Comparison of ENCODE assay signal across 17 cellular contexts in the genomic region with DNA sequence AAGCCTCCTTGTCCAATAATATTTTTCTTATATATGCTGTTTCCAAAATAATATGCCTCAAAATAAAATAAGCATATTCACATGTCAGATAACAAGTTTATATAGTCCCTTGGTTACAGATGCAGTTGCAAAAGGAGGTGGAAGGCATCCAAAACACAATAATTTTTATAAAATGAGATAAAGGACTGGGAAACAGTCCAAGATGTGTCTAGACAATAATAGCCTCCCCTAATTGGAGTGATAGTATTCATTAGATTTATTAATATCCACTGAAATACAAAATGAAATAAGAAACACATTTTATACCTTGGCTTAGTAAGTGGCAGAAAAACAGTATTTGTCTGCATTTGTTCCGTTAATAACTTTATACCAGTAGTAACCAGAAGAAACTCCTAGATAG. TPM values are rescaled to one million over a fixed set of nuclear protein-coding genes. Genes with fewer than 3 reads are reported as not detected.
A peak's percentile ranks its signal among the peaks of the same experiment; 100 is the strongest.
DNase-seq lines count a peak whose midpoint lies in the region; ATAC-seq and TF ChIP-seq lines count a peak whose summit lies in the region.
"Had no signal": no experiment of that assay in that cellular context is flagged by ENCODE, and none has a peak within 500 bp of the region (broad histone marks: within the 10 kb centered on the region; RNA-seq: fewer than 3 reads in every experiment).

No MANE protein-coding gene starts in this region.

- DNase-seq in NCI-H1105 treated with DMSO at 0.1 percent for 48 hours (lab: John Stamatoyannopoulos, UW) (peak; percentile 72), ascending aorta (ENCODE audit: low spot score in 2 of 2) (no peak), heart right ventricle (no peak), psoas muscle (no peak), GM23338 (ENCODE audit: low spot score) (no peak), hepatocyte (ENCODE audit: low spot score) (no peak)
- DNase-seq in activated T-cell treated with anti-CD3 and anti-CD28 coated beads, Interleukin-2, amount 50 U/mL, for 24 hours = no peak
- DNase-seq: ACHN; Calu3; CD4-positive, alpha-beta T cell; GM23248; NCI-H1436; NCI-H2029 treated with DMSO at 0.1 percent for 48 hours; NCI-H510A treated with DMSO at 0.1 percent for 48 hours had no signal

- H3K36me3 Mint-ChIP-seq in GM23338 (ENCODE audit: low read depth) = no peaks in the 10 kb centered on the region
- peaks cover 37% of the 10 kb centered on the region for H3K36me3 Mint-ChIP-seq in activated T-cell treated with anti-CD3 and anti-CD28 coated beads, Interleukin-2, amount 50 U/mL, for 24 hours (ENCODE audit: low read depth)

- no peak overlapping the region for H3K4me2 ChIP-seq in GM23338
- H3K4me2 ChIP-seq in hepatocyte = no peak overlapping the region

- peak overlapping the region; percentile 27 to 59 for H3K27ac ChIP-seq in ascending aorta
- peak overlapping the region in 8 of 10 donors; percentile 27 to 81 (median 68) for H3K27ac ChIP-seq in heart right ventricle
- H3K27ac ChIP-seq in psoas muscle = peak overlapping the region; percentile 74
- no peak overlapping the region for H3K27ac ChIP-seq in GM23338 (ENCODE audit: low read depth)
- no peak overlapping the region for H3K27ac ChIP-seq in hepatocyte
- H3K27ac ChIP-seq: GM23248 had no signal

- no peaks in the 10 kb centered on the region for H3K27me3 ChIP-seq in ascending aorta
- H3K27me3 ChIP-seq in heart right ventricle = no peaks in the 10 kb centered on the region
- H3K27me3 ChIP-seq in psoas muscle (ENCODE audit: insufficient read depth in 3 of 3, low read length in 2 of 3) = no peaks in the 10 kb centered on the region
- no peaks in the 10 kb centered on the region for H3K27me3 ChIP-seq in GM23338 (ENCODE audit: insufficient read depth)
- no peaks in the 10 kb centered on the region for H3K27me3 ChIP-seq in hepatocyte

- H3K9me3 Mint-ChIP-seq in GM23338 = no peaks in the 10 kb centered on the region
- no peaks in the 10 kb centered on the region for H3K9me3 Mint-ChIP-seq in activated T-cell treated with anti-CD3 and anti-CD28 coated beads, Interleukin-2, amount 50 U/mL, for 24 hours
- H3K9me3 Mint-ChIP-seq: CD4-positive, alpha-beta T cell; IgD-negative memory B cell had no signal

- H3K4me1 ChIP-seq in ascending aorta (peaks cover 0 to 29% of the 10 kb centered on the region in 2 donors), heart right ventricle (peaks cover 0 to 41% (median 25%) of the 10 kb centered on the region in 9 donors), psoas muscle (peaks cover 28% of the 10 kb centered on the region), GM23338 (ENCODE audit: insufficient read depth) (no peaks in the 10 kb centered on the region), hepatocyte (ENCODE audit: insufficient read depth) (peaks cover 4% of the 10 kb centered on the region)

- H4K20me1 ChIP-seq in GM23338 (replicated peaks; ENCODE audit: insufficient read depth) (no peaks in the 10 kb centered on the region), hepatocyte (ENCODE audit: insufficient read depth, poor library complexity, severe bottlenecking) (no peaks in the 10 kb centered on the region)

- H3K9me2 ChIP-seq in GM23338 (ENCODE audit: insufficient read depth) (no peaks in the 10 kb centered on the region), hepatocyte (replicated peaks; ENCODE audit: insufficient read depth) (no peaks in the 10 kb centered on the region)

- H2AFZ ChIP-seq in GM23338 (no peak overlapping the region), hepatocyte (no peak overlapping the region)
- H2AFZ ChIP-seq: GM23248 had no signal

- peaks cover 11 to 26% of the 10 kb centered on the region in 2 donors for H3K36me3 ChIP-seq in ascending aorta
- peaks cover 0 to 66% (median 10%) of the 10 kb centered on the region in 9 donors for H3K36me3 ChIP-seq in heart right ventricle
- H3K36me3 ChIP-seq in psoas muscle (ENCODE audit: insufficient read depth in 1 of 2, low read depth in 1 of 2) = peaks cover 0 to 26% of the 10 kb centered on the region in 2 donors
- H3K36me3 ChIP-seq in GM23338 (ENCODE audit: insufficient read depth) = no peaks in the 10 kb centered on the region
- no peaks in the 10 kb centered on the region for H3K36me3 ChIP-seq in hepatocyte (replicated peaks; ENCODE audit: insufficient read depth, low read depth)

- no peak overlapping the region for H3K4me3 ChIP-seq in ascending aorta
- no peak overlapping the region for H3K4me3 ChIP-seq in heart right ventricle
- peak overlapping the region; percentile 41 for H3K4me3 ChIP-seq in psoas muscle
- no peak overlapping the region for H3K4me3 ChIP-seq in GM23338
- H3K4me3 ChIP-seq in hepatocyte = no peak overlapping the region
- H3K4me3 ChIP-seq: GM12878, GM23248 had no signal

- intact Hi-C loops in ascending aorta (cut with DNase I) = no loop called here
- intact Hi-C loops in heart right ventricle (cut with DNase I) = loop anchor here in 2 of 10 donors (5.0 to 10.0 kb wide), 2 partner anchors 48 to 114 kb away; a partner anchor contains a TSS
- intact Hi-C loops in psoas muscle (cut with DNase I) = no loop called here

- no peak overlapping the region for H3K4me3 Mint-ChIP-seq in GM23338
- no peak overlapping the region for H3K4me3 Mint-ChIP-seq in activated T-cell treated with anti-CD3 and anti-CD28 coated beads, Interleukin-2, amount 50 U/mL, for 24 hours
- H3K4me3 Mint-ChIP-seq: CD4-positive, alpha-beta T cell; IgD-negative memory B cell had no signal

- H3F3A ChIP-seq in GM23338 (replicated peaks; ENCODE audit: low read depth) = no peaks in the 10 kb centered on the region

- 37 to 41% methylated on average over 1 of the region's 1 CpG for WGBS in heart right ventricle, 2 donors
- WGBS in psoas muscle, 3 donors = 85 to 98% (median 91%) methylated on average over 1 of the region's 1 CpG
- WGBS in hepatocyte (ENCODE audit: low lambda C conversion rate, missing lambda C conversion rate) = 88% methylated on average over 1 of the region's 1 CpG

- H3K79me2 ChIP-seq in GM23338 (replicated peaks; ENCODE audit: insufficient read depth) = no peaks in the 10 kb centered on the region
- no peaks in the 10 kb centered on the region for H3K79me2 ChIP-seq in hepatocyte

- H3K4me1 Mint-ChIP-seq in GM23338 = no peaks in the 10 kb centered on the region
- H3K4me1 Mint-ChIP-seq in activated T-cell treated with anti-CD3 and anti-CD28 coated beads, Interleukin-2, amount 50 U/mL, for 24 hours (ENCODE audit: low read depth) = peaks cover 3% of the 10 kb centered on the region
- H3K4me1 Mint-ChIP-seq: IgD-negative memory B cell had no signal

- H3K9me3 ChIP-seq in ascending aorta = no peaks in the 10 kb centered on the region
- H3K9me3 ChIP-seq in heart right ventricle = no peaks in the 10 kb centered on the region
- H3K9me3 ChIP-seq in psoas muscle = no peaks in the 10 kb centered on the region
- H3K9me3 ChIP-seq in hepatocyte (ENCODE audit: low read depth) = no peaks in the 10 kb centered on the region

- H3K27ac Mint-ChIP-seq in GM23338 = no peak overlapping the region
- H3K27ac Mint-ChIP-seq in activated T-cell treated with anti-CD3 and anti-CD28 coated beads, Interleukin-2, amount 50 U/mL, for 24 hours = no peak overlapping the region
- H3K27ac Mint-ChIP-seq: CD4-positive, alpha-beta T cell; IgD-negative memory B cell had no signal

- no peak for TF ChIP-seq CTCF in ascending aorta (IDR thresholded peaks at IDR 0.05)
- TF ChIP-seq CTCF in heart right ventricle (IDR thresholded peaks at IDR 0.05) = no peak
- TF ChIP-seq CTCF in psoas muscle (IDR thresholded peaks at IDR 0.05) = no peak
- no peak for TF ChIP-seq CTCF in GM23338 (conservative IDR thresholded peaks at IDR 0.05; ENCODE audit: low read depth in 2 of 2)
- TF ChIP-seq CTCF in hepatocyte (IDR thresholded peaks at IDR 0.05; ENCODE audit: poor library complexity) = no peak

- no peaks in the 10 kb centered on the region for H3K27me3 Mint-ChIP-seq in GM23338 (ENCODE audit: insufficient read depth, low read depth, poor library complexity)
- no peaks in the 10 kb centered on the region for H3K27me3 Mint-ChIP-seq in activated T-cell treated with anti-CD3 and anti-CD28 coated beads, Interleukin-2, amount 50 U/mL, for 24 hours
- H3K27me3 Mint-ChIP-seq: CD4-positive, alpha-beta T cell; IgD-negative memory B cell had no signal

- ATAC-seq in heart right ventricle = peak in 4 of 8 donors; percentile 58 to 77 (median 62)
- no peak for ATAC-seq in psoas muscle
- no peak for ATAC-seq in GM23338
- no peak for ATAC-seq in GM21390 (IDR thresholded peaks at IDR 0.05; ENCODE audit: unreplicated experiment)
- ATAC-seq: GM12878 had no signal

RNA-seq across cellular contexts. Expression of a gene that starts 30.3 kb away (rescaled TPM):
- total RNA-seq in ascending aorta (73.2 TPM), heart right ventricle (100 to 1,000 TPM in 9 of 10 donors, 10 to 100 TPM in 1; 94.7 to 141 (median 118) TPM), psoas muscle (10 to 100 TPM; 48.5 to 72.6 (median 58.0) TPM), hepatocyte (54.2 and 76.6 TPM in 2 replicates)
- polyA plus RNA-seq in heart right ventricle (100 to 1,000 TPM in 1 of 2 donors, 10 to 100 TPM in 1; 62.7 to 107 TPM), psoas muscle (10 to 100 TPM; 37.4 to 54.8 (median 50.5) TPM), GM23338 (2016; fragmentation: Nextera tagmentation; extraction: Ambion mirVana) (20.3 and 24.0 TPM in 2 replicates), hepatocyte (27.5 and 35.1 TPM in 2 replicates)
- 15.8 and 18.4 TPM in 2 replicates for total RNA-seq in GM23338 (2014; rRNA removed; shearing (Covaris generic))

RNA-seq across cellular contexts. Expression of a gene that starts 46.6 kb away (rescaled TPM):
- total RNA-seq in ascending aorta = 0.75 TPM
- 10 to 100 TPM in 2 of 10 donors, 1 to 10 TPM in 8; 6.6 to 10.6 (median 9.0) TPM for total RNA-seq in heart right ventricle
- polyA plus RNA-seq in heart right ventricle = 1 to 10 TPM; 3.0 to 5.7 TPM
- total RNA-seq in psoas muscle = 1 to 10 TPM; 3.3 to 4.9 (median 4.3) TPM
- polyA plus RNA-seq in psoas muscle = 1 to 10 TPM; 1.6 to 4.3 (median 2.0) TPM
- 16.8 and 22.9 TPM in 2 replicates for total RNA-seq in GM23338 (2014; rRNA removed; shearing (Covaris generic))
- polyA plus RNA-seq in GM23338 (2016; fragmentation: Nextera tagmentation; extraction: Ambion mirVana) = 16.3 and 16.7 TPM in 2 replicates
- total RNA-seq in hepatocyte = 12.5 and 14.2 TPM in 2 replicates
- 5.4 and 6.3 TPM in 2 replicates for polyA plus RNA-seq in hepatocyte

RNA-seq across cellular contexts. Expression of a gene that starts 46.6 kb away (rescaled TPM):
- total RNA-seq in ascending aorta (16.8 TPM), heart right ventricle (10 to 100 TPM; 44.2 to 65.8 (median 53.0) TPM), psoas muscle (10 to 100 TPM; 18.8 to 35.1 (median 20.5) TPM), hepatocyte (53.5 and 82.2 TPM in 2 replicates)
- polyA plus RNA-seq in heart right ventricle (10 to 100 TPM in 1 of 2 donors, 1 to 10 TPM in 1; 8.4 to 14.7 TPM), psoas muscle (10 to 100 TPM in 1 of 3 donors, 1 to 10 TPM in 2; 4.8 to 13.5 (median 6.5) TPM), GM23338 (2016; fragmentation: Nextera tagmentation; extraction: Ambion mirVana) (11.0 and 15.4 TPM in 2 replicates), hepatocyte (12.7 and 15.8 TPM in 2 replicates)
- total RNA-seq in GM23338 (2014; rRNA removed; shearing (Covaris generic)) = 36.5 and 40.6 TPM in 2 replicates

RNA-seq across cellular contexts. Expression of a gene that starts 50.3 kb away (rescaled TPM):
- 4.7 TPM for total RNA-seq in ascending aorta
- 1 to 10 TPM in 2 of 10 donors, under 1 TPM in 8; 0.15 to 1.2 (median 0.72) TPM for total RNA-seq in heart right ventricle
- under 1 TPM; 0.23 to 0.73 TPM for polyA plus RNA-seq in heart right ventricle
- total RNA-seq in psoas muscle = under 1 TPM; 0.08 to 0.94 (median 0.26) TPM
- under 1 TPM; 0.10 to 0.22 (median 0.13) TPM for polyA plus RNA-seq in psoas muscle
- total RNA-seq in GM23338 (2014; rRNA removed; shearing (Covaris generic)) = 0.07 TPM in 1 of 2 replicates, not detected in the other
- not detected in 2 replicates for polyA plus RNA-seq in GM23338 (2016; fragmentation: Nextera tagmentation; extraction: Ambion mirVana)
- total RNA-seq in hepatocyte = 0.20 TPM in 1 of 2 replicates, not detected in the other
- 0.35 TPM in 1 of 2 replicates, not detected in the other for polyA plus RNA-seq in hepatocyte
- total RNA-seq: CD4-positive, alpha-beta T cell had no signal
- polyA plus RNA-seq: IgD-negative memory B cell had no signal

Comparison
In these comparisons a context has a peak if more than half of its experiments do, and no peak if none do; other contexts are left out.
1. H3K27ac ChIP-seq: peak in ascending aorta (2 of 2), heart right ventricle (8 of 10) and psoas muscle (single experiment); none in GM23338 (single experiment) and hepatocyte (single experiment).